9 cellular contexts compared by ENCODE assay signal in genomic region chr1:168598125-168598524, GRCh38. TPM values are rescaled to one million over a fixed set of nuclear protein-coding genes. Genes with fewer than 3 reads are reported as not detected.
"Had no signal": no experiment of that assay in that cellular context is flagged by ENCODE, and none has a peak within 500 bp of the region (broad histone marks: within the 10 kb centered on the region; RNA-seq: fewer than 3 reads in every experiment).

No MANE protein-coding gene starts in this region.

- H3K27ac ChIP-seq: HL-60 had no signal

- H3K4me3 ChIP-seq: GM23338 had no signal

- H3K27ac Mint-ChIP-seq: GM23338, H9, IgD-negative memory B cell had no signal

- H3K4me3 Mint-ChIP-seq: GM23338, H9, IgD-negative memory B cell had no signal

- ATAC-seq: GM23338, HepG2 had no signal

- DNase-seq: H9, HCEC 1CT had no signal

- H3K36me3 Mint-ChIP-seq: IgD-negative memory B cell had no signal

- H3K4me2 ChIP-seq: GM23338 had no signal

- H3K9me3 Mint-ChIP-seq: GM23338, IgD-negative memory B cell had no signal

- H3K4me1 Mint-ChIP-seq: GM23338, IgD-negative memory B cell had no signal

- H2AFZ ChIP-seq: GM23338 had no signal

- FAIRE-seq: H1, H54, HepG2 had no signal

RNA-seq across cellular contexts. Expression of gene XCL1, which starts 21.7 kb away (rescaled TPM):
- total RNA-seq: GM23338, HT1080 had no signal

RNA-seq across cellular contexts. Expression of gene XCL2, which starts 54.3 kb away (rescaled TPM):
- total RNA-seq: GM23338, H1, H9, HepG2, HT1080 had no signal
- polyA plus RNA-seq: GM23338, H1 had no signal
